Comparison of ENCODE assay signal across 1 cellular context in genomic region chr2:54666741-54667639, GRCh38.
TF ChIP-seq lines count a peak whose summit lies in the region.

No MANE protein-coding gene starts in this region.

TF ChIP-seq in IMR-90, 13 proteins besides CTCF, POLR2A, EP300 and RAD21 (continued from another document):
- TF ChIP-seq ELK1 (IDR thresholded peaks at IDR 0.05; ENCODE audit: borderline replicate concordance, low read depth, low read length) = no peak
- TF ChIP-seq FOS (IDR thresholded peaks at IDR 0.05; ENCODE audit: low read depth, low read length) = no peak
- TF ChIP-seq RFX5 (IDR thresholded peaks at IDR 0.05; ENCODE audit: low read depth, low read length) = no peak
- no peak for TF ChIP-seq SMC3 (IDR thresholded peaks at IDR 0.05; ENCODE audit: low read depth, low read length)
- TF ChIP-seq MAFK (IDR thresholded peaks at IDR 0.05; ENCODE audit: low read depth, low read length) = no peak
TF ChIP-seq in IMR-90: peak in this region for 0.
